9 cellular contexts compared by ENCODE assay signal in the genomic region with DNA sequence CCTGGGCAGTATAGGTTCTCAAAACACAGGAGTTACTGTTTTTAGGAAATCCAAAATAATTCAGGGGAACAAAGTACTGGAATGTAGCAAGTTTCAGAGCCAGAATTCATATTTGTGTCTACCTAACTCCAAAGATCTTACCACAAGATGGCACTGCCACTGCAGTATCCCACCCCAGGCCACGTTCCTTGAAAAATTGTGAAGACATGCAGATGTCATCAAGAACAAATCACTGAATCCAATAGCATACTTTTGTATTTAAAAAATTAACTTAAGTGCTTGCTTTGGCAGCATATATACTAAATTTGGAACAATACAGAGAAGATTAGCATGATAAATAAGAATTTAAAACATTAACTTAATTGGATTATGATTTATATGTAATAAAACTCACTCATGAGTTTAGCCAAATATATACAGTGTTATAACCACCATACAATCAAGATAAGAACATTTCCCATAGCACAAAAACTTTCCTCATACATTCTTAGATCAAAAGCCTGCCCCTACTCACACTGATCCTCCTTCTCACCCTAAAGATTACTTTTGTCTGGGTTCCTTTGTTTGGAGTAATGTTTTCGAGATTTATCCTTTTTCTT.
A peak's percentile ranks its signal among the peaks of the same experiment; 100 is the strongest.
DNase-seq lines count a peak whose midpoint lies in the region; ATAC-seq and TF ChIP-seq lines count a peak whose summit lies in the region.
"Had no signal": no experiment of that assay in that cellular context is flagged by ENCODE, and none has a peak within 500 bp of the region (broad histone marks: within the 10 kb centered on the region; RNA-seq: fewer than 3 reads in every experiment).

No MANE protein-coding gene starts in this region.

- H3K36me3 ChIP-seq in mesenchymal stem cell (ENCODE audit: control insufficient read depth in 1 of 2, insufficient read depth in 2 of 2, low read depth in 1 of 2, low read length in 2 of 2), result no peaks in the 10 kb centered on the region

- no peak overlapping the region for H3K14ac ChIP-seq in mesenchymal stem cell (ENCODE audit: low read length in 2 of 2)

- no peaks in the 10 kb centered on the region for H3K27me3 ChIP-seq in mesenchymal stem cell (ENCODE audit: control insufficient read depth in 1 of 2, insufficient read depth in 1 of 2, low read length in 2 of 2)

- H3K27ac ChIP-seq in mesenchymal stem cell (ENCODE audit: low read length, poor library complexity, severe bottlenecking), result no peak overlapping the region

- H2BK5ac ChIP-seq in mesenchymal stem cell (ENCODE audit: low read depth, low read length, poor library complexity, severe bottlenecking), result no peak overlapping the region

- H3K4me1 ChIP-seq in mesenchymal stem cell (ENCODE audit: control insufficient read depth, insufficient read depth, low read depth, low read length), result peaks cover 5% of the 10 kb centered on the region

- H3K4me1 Mint-ChIP-seq in MCF 10A (ENCODE audit: insufficient read depth, unreplicated experiment), result no peaks in the 10 kb centered on the region
- H3K4me1 Mint-ChIP-seq: memory B cell had no signal

- BruUV-seq in MCF 10A (replicated peaks; lab: Mats Ljungman, UMichigan), result no TSS peak

- H3K4me2 ChIP-seq in mesenchymal stem cell (ENCODE audit: low read length, poor library complexity, severe bottlenecking), result no peak overlapping the region

- POLR2A ChIA-PET in MCF 10A (lab: Yijun Ruan, JAX), result no interaction called here

- H3K27ac Mint-ChIP-seq in MCF 10A (ENCODE audit: low read depth, unreplicated experiment), result no peak overlapping the region
- H3K27ac Mint-ChIP-seq: memory B cell had no signal

- intact Hi-C loops in MCF 10A (cut with micrococcal nuclease), result loop anchor here (5.0 kb wide), 1 partner anchor 437 kb away; no protein-coding TSS in a partner anchor

- H3K9ac ChIP-seq in mesenchymal stem cell (ENCODE audit: low read length), result no peak overlapping the region

- 0% methylated on average over 1 of the region's 2 CpGs for WGBS in mesenchymal stem cell

- H3K4ac ChIP-seq in mesenchymal stem cell (ENCODE audit: low read depth in 1 of 2, low read length in 2 of 2), result no peak overlapping the region

- H3K27me3 Mint-ChIP-seq in MCF 10A (ENCODE audit: insufficient read depth, unreplicated experiment), result no peaks in the 10 kb centered on the region
- H3K27me3 Mint-ChIP-seq: memory B cell had no signal

- peak; percentile 49 for DNase-seq in EL
- no peak for DNase-seq in LNCaP clone FGC (ENCODE audit: low read depth)
- DNase-seq in MCF 10A (ENCODE audit: unreplicated experiment), result peak; percentile 47
- DNase-seq in mesenchymal stem cell, result peak; percentile 40
- no peak for DNase-seq in stimulated activated naive CD4-positive, alpha-beta T cell treated with Interleukin-2 at 50 U/mL for 16 hours (lab: John Stamatoyannopoulos, UW)
- no peak for DNase-seq in ecto neural progenitor cell (ENCODE audit: low spot score)

- H3K9me3 ChIP-seq in mesenchymal stem cell (ENCODE audit: control insufficient read depth, low read length), result no peaks in the 10 kb centered on the region

- H3K79me1 ChIP-seq in mesenchymal stem cell (replicated peaks; ENCODE audit: low read length, poor library complexity, severe bottlenecking), result peaks cover 16% of the 10 kb centered on the region

- CTCF ChIA-PET in MCF 10A (lab: Yijun Ruan, JAX), result interaction anchor here (0.6 to 2.4 kb wide), 12 partner anchors 9 to 447 kb away, joined by 3 to 10 read pairs (median 5); no protein-coding TSS in a partner anchor

- no peak overlapping the region for H4K8ac ChIP-seq in mesenchymal stem cell (ENCODE audit: low read length)

- no peak overlapping the region for H2BK120ac ChIP-seq in mesenchymal stem cell (ENCODE audit: low read depth, low read length)

- H3K36me3 Mint-ChIP-seq in MCF 10A (ENCODE audit: insufficient read depth, unreplicated experiment), result peaks cover 6% of the 10 kb centered on the region

- no peak overlapping the region for H3K4me3 ChIP-seq in LNCaP clone FGC (ENCODE audit: low read depth, low read length)
- no peak overlapping the region for H3K4me3 ChIP-seq in mesenchymal stem cell (ENCODE audit: insufficient read depth in 1 of 2, low read depth in 1 of 2, low read length in 2 of 2)

- TF ChIP-seq CTCF in LNCaP clone FGC (IDR thresholded peaks at IDR 0.05; ENCODE audit: control insufficient read depth, extremely low read depth, insufficient read depth), result peak; percentile 77
- peak; percentile 40 for TF ChIP-seq CTCF in MCF 10A (IDR thresholded peaks at IDR 0.05; ENCODE audit: unreplicated experiment)

- H3K18ac ChIP-seq in mesenchymal stem cell (ENCODE audit: low read depth in 1 of 2, low read length in 2 of 2), result no peak overlapping the region

- ATAC-seq in GM21367 (IDR thresholded peaks at IDR 0.05; ENCODE audit: unreplicated experiment) (no peak), HG02840 (IDR thresholded peaks at IDR 0.05; ENCODE audit: low FRiP score, unreplicated experiment) (no peak)

- no peak overlapping the region for H2BK12ac ChIP-seq in mesenchymal stem cell (ENCODE audit: low read length in 2 of 2)

- H2AFZ ChIP-seq in mesenchymal stem cell (ENCODE audit: low read depth, low read length), result no peak overlapping the region

- no peaks in the 10 kb centered on the region for H3K9me3 Mint-ChIP-seq in MCF 10A (ENCODE audit: unreplicated experiment)
- H3K9me3 Mint-ChIP-seq: memory B cell had no signal

- H2AK5ac ChIP-seq in mesenchymal stem cell (ENCODE audit: low read length, severe bottlenecking), result no peak overlapping the region

- H3K4me3 Mint-ChIP-seq in MCF 10A (ENCODE audit: unreplicated experiment), result no peak overlapping the region
- H3K4me3 Mint-ChIP-seq: memory B cell had no signal

- no peak overlapping the region for H2BK15ac ChIP-seq in mesenchymal stem cell (ENCODE audit: low read depth, poor library complexity, severe bottlenecking)

- no peak overlapping the region for H3K23ac ChIP-seq in mesenchymal stem cell (ENCODE audit: low read length in 2 of 2)

- no peak overlapping the region for H4K91ac ChIP-seq in mesenchymal stem cell (ENCODE audit: low read length)

Comparison
In these comparisons a context has a peak if more than half of its experiments do, and no peak if none do; other contexts are left out.
1. DNase-seq: peak in EL (single experiment), MCF 10A (single experiment) and mesenchymal stem cell (single experiment); none in LNCaP clone FGC (single experiment), stimulated activated naive CD4-positive, alpha-beta T cell treated with Interleukin-2 at 50 U/mL for 16 hours (single experiment) and ecto neural progenitor cell (single experiment).